Comparison of ENCODE assay signal across 14 cellular contexts in genomic region chr18:76487782-76488181, GRCh38. TPM values are rescaled to one million over a fixed set of nuclear protein-coding genes. Genes with fewer than 3 reads are reported as not detected.
DNase-seq lines count a peak whose midpoint lies in the region; ATAC-seq, FAIRE-seq and TF ChIP-seq lines count a peak whose summit lies in the region.
"Had no signal": no experiment of that assay in that cellular context is flagged by ENCODE, and none has a peak within 500 bp of the region (broad histone marks: within the 10 kb centered on the region; RNA-seq: fewer than 3 reads in every experiment).

No MANE protein-coding gene starts in this region.

- no peaks in the 10 kb centered on the region for H3K9me3 Mint-ChIP-seq in nephron
- H3K9me3 Mint-ChIP-seq: activated T-cell treated with anti-CD3 and anti-CD28 coated beads, Interleukin-2, amount 50 U/mL, for 4 hours; stimulated activated naive CD8-positive, alpha-beta T cell treated with anti-CD3 and anti-CD28 coated beads, Interleukin-15, Interleukin-2, amounts not matched to agents 100 ng/mL and 50 ng/mL, for 24 hours had no signal

- H3K27ac Mint-ChIP-seq in nephron = peak overlapping the region; percentile 73 to 85 (median 82)
- H3K27ac Mint-ChIP-seq: stimulated activated naive CD8-positive, alpha-beta T cell treated with anti-CD3 and anti-CD28 coated beads, Interleukin-15, Interleukin-2, amounts not matched to agents 100 ng/mL and 50 ng/mL, for 24 hours had no signal

- RAD21 ChIA-PET in GM12878 (lab: Charles Lee; ENCODE audit: unreplicated experiment) = interaction anchor here (0.6 to 1.4 kb wide), 5 partner anchors 10 to 37 kb away, joined by 3 to 6 read pairs (median 4); no protein-coding TSS in a partner anchor

- ATAC-seq in GM12878 = no peak
- no peak for ATAC-seq in GM18502 (IDR thresholded peaks at IDR 0.05; ENCODE audit: poor library complexity, unreplicated experiment)
- no peak for ATAC-seq in HG03045 (IDR thresholded peaks at IDR 0.05; ENCODE audit: unreplicated experiment)
- ATAC-seq in left lobe of liver = no peak
- ATAC-seq in GM18861 (IDR thresholded peaks at IDR 0.05; ENCODE audit: unreplicated experiment) = no peak
- ATAC-seq: activated T-cell treated with anti-CD3 and anti-CD28 coated beads, Interleukin-2, amount 50 U/mL, for 4 hours; K562 had no signal

- H3K36me3 ChIP-seq in BLaER1 treated with 17β-estradiol and CSF1 and Interleukin-3, amounts not matched to agents 10 nM and 100 nM = peaks cover 12 to 21% (median 17%) of the 10 kb centered on the region in 11 experiments; a peak in 21 of 22 replicates
- peaks cover 0 to 5% of the 10 kb centered on the region in 2 experiments; a peak in 2 of 4 replicates for H3K36me3 ChIP-seq in GM12878 (ENCODE audit: control insufficient read depth in 2 of 2, insufficient read depth in 2 of 2, low read length in 1 of 2)

- H3K27ac ChIP-seq in BLaER1 treated with 17β-estradiol and CSF1 and Interleukin-3, amounts not matched to agents 10 nM and 100 nM = peak overlapping the region in 4 of 11 experiments; percentile 30 to 40 (median 33); a peak in 4 of 22 replicates
- H3K27ac ChIP-seq in GM12878 (ENCODE audit: control insufficient read depth, insufficient read depth) = peak overlapping the region; percentile 15; the same call in 1 of the 2 replicates
- H3K27ac ChIP-seq: C4-2B had no signal

- DNase-seq in Kasumi-1 (lab: John Stamatoyannopoulos, UW) (peak; percentile 27 to 30), GM12878 (ENCODE audit: low read depth, low spot score) (no peak), left lobe of liver (ENCODE audit: low spot score) (no peak)
- DNase-seq: activated T-cell treated with anti-CD3 and anti-CD28 coated beads, Interleukin-2, amount 50 U/mL, for 4 hours; NCI-H774 had no signal

- no peak for FAIRE-seq in GM12878 (lab: Jason Lieb, UNC)
- FAIRE-seq: frontal cortex, K562 had no signal

- no peaks in the 10 kb centered on the region for H3K9me3 ChIP-seq in BLaER1 treated with 17β-estradiol and CSF1 and Interleukin-3, amounts not matched to agents 10 nM and 100 nM (replicated peaks in 1 of 11)
- no peaks in the 10 kb centered on the region for H3K9me3 ChIP-seq in GM12878 (replicated peaks; ENCODE audit: control insufficient read depth, insufficient read depth, low read length)

- BruUV-seq in GM12878 (replicated peaks; lab: Mats Ljungman, UMichigan) = no TSS peak

- H4K20me1 ChIP-seq in BLaER1 treated with 17β-estradiol and CSF1 and Interleukin-3, amounts not matched to agents 10 nM and 100 nM = peaks cover 57 to 92% (median 72%) of the 10 kb centered on the region in 11 experiments; a peak in 21 of 22 replicates
- H4K20me1 ChIP-seq in GM12878 (ENCODE audit: control insufficient read depth, insufficient read depth) = no peaks in the 10 kb centered on the region

- H2AFZ ChIP-seq in GM12878 (ENCODE audit: control insufficient read depth, low read depth, low read length) = no peak overlapping the region

- H3K27me3 Mint-ChIP-seq in nephron (ENCODE audit: low read depth) = no peaks in the 10 kb centered on the region

- intact Hi-C loops in GM12878 (cut with micrococcal nuclease; ENCODE audit: unreplicated experiment) = loop anchor here (10.0 kb wide), 1 partner anchor 1283 kb away; the partner anchor contains the start of gene PTGR3

- peak overlapping the region; percentile 31 to 100 (median 96); a peak in 21 of 22 replicates for H3K4me2 ChIP-seq in BLaER1 treated with 17β-estradiol and CSF1 and Interleukin-3, amounts not matched to agents 10 nM and 100 nM
- peak overlapping the region; percentile 69 for H3K4me2 ChIP-seq in GM12878 (ENCODE audit: control insufficient read depth, insufficient read depth)

- peaks cover 93% of the 10 kb centered on the region for H3K79me2 ChIP-seq in GM12878 (ENCODE audit: control insufficient read depth, insufficient read depth, low read length)

- TF ChIP-seq CTCF in GM12878 (IDR thresholded peaks at IDR 0.05 in 2 of 3, conservative IDR thresholded peaks at IDR 0.05 in 1 of 3; ENCODE audit: control insufficient read depth in 2 of 3, extremely low read depth in 1 of 3, insufficient read depth in 1 of 3, low read depth in 3 of 3, low read length in 3 of 3) (no peak), nephron (IDR thresholded peaks at IDR 0.05; ENCODE audit: unreplicated experiment in 3 of 3) (no peak)

- no peak for TF ChIP-seq RAD21 in GM12878 (IDR thresholded peaks at IDR 0.05; ENCODE audit: insufficient read depth, low read depth, low read length)

- H3K27me3 ChIP-seq in BLaER1 treated with 17β-estradiol and CSF1 and Interleukin-3, amounts not matched to agents 10 nM and 100 nM = no peaks in the 10 kb centered on the region
- no peaks in the 10 kb centered on the region for H3K27me3 ChIP-seq in GM12878 (replicated peaks in 1 of 2; ENCODE audit: control insufficient read depth in 2 of 2, insufficient read depth in 2 of 2, low read length in 1 of 2)

- in situ Hi-C loops in GM12878 (cut with MboI) = no loop called here

- peak overlapping the region; percentile 70 to 97 (median 75) for H3K4me3 Mint-ChIP-seq in nephron
- H3K4me3 Mint-ChIP-seq: activated T-cell treated with anti-CD3 and anti-CD28 coated beads, Interleukin-2, amount 50 U/mL, for 4 hours; stimulated activated naive CD8-positive, alpha-beta T cell treated with anti-CD3 and anti-CD28 coated beads, Interleukin-15, Interleukin-2, amounts not matched to agents 100 ng/mL and 50 ng/mL, for 24 hours had no signal

- H3K4me3 ChIP-seq in BLaER1 treated with 17β-estradiol and CSF1 and Interleukin-3, amounts not matched to agents 10 nM and 100 nM = no peak overlapping the region
- H3K4me3 ChIP-seq in GM12878 = no peak overlapping the region
- H3K4me3 ChIP-seq: K562 had no signal

- peaks cover 75% of the 10 kb centered on the region for H3K4me1 Mint-ChIP-seq in nephron

- POLR2A ChIA-PET in GM12878 (lab: Charles Lee) = interaction anchor here (0.8 to 2.1 kb wide), 5 partner anchors 9 to 477 kb away, joined by 3 to 7 read pairs (median 3); no protein-coding TSS in a partner anchor

- peaks cover 18% of the 10 kb centered on the region for H3K36me3 Mint-ChIP-seq in nephron (ENCODE audit: low read depth)

- peak overlapping the region in 5 of 11 experiments; percentile 6 to 16 (median 14); a peak in 3 of 22 replicates for H3K9ac ChIP-seq in BLaER1 treated with 17β-estradiol and CSF1 and Interleukin-3, amounts not matched to agents 10 nM and 100 nM
- no peak overlapping the region for H3K9ac ChIP-seq in GM12878 (ENCODE audit: control insufficient read depth, insufficient read depth, low read length)

- CTCF ChIA-PET in GM12878 (lab: Yijun Ruan, JAX) = interaction anchor here (0.8 to 2.1 kb wide), 3 partner anchors 14 to 88 kb away, joined by 3 to 10 read pairs (median 4); no protein-coding TSS in a partner anchor

- 61% methylated on average over 8 of the region's 8 CpGs for WGBS in GM12878 (ENCODE audit: insufficient coverage, insufficient replicate concordance, low lambda C conversion rate, missing lambda C conversion rate)

- no peak for TF ChIP-seq EP300 in GM12878 (IDR thresholded peaks at IDR 0.05; ENCODE audit: borderline replicate concordance in 1 of 2, control insufficient read depth in 1 of 2, low read depth in 2 of 2, low read length in 2 of 2)

- TF ChIP-seq POLR2A in GM12878 (IDR thresholded peaks at IDR 0.05; ENCODE audit: low read depth, low read length) = no peak

- SMC1A ChIA-PET in GM12878 (lab: Charles Lee; ENCODE audit: uncharacterized antibody, unreplicated experiment) = interaction anchor here (0.7 to 2.2 kb wide), 6 partner anchors 9 to 44 kb away, joined by 3 to 10 read pairs (median 5); no protein-coding TSS in a partner anchor

- H3K4me1 ChIP-seq in BLaER1 treated with 17β-estradiol and CSF1 and Interleukin-3, amounts not matched to agents 10 nM and 100 nM = peaks cover 64 to 80% (median 72%) of the 10 kb centered on the region in 10 experiments
- H3K4me1 ChIP-seq in GM12878 (ENCODE audit: control insufficient read depth, insufficient read depth, low read length) = peaks cover 30% of the 10 kb centered on the region

TF ChIP-seq in GM12878, 131 proteins besides CTCF, POLR2A, EP300 and RAD21 (continues in another document):
- TF ChIP-seq SP1 (IDR thresholded peaks at IDR 0.05; ENCODE audit: low read depth, low read length) (no peak), PML (IDR thresholded peaks at IDR 0.05; ENCODE audit: low read length) (no peak)

RNA-seq across cellular contexts. Expression of gene ZNF516, which starts 7.3 kb away (rescaled TPM):
- total RNA-seq in GM12878 (2013; cell fraction: nucleolus; rRNA removed) = 64.3 and 64.4 TPM in 2 replicates
- total RNA-seq in GM12878 (2014; rRNA removed) = 9.5 and 12.1 TPM in 2 replicates
- total RNA-seq in GM12878 (2014; rRNA removed; fragmentation: Illumina TruSeq; extraction: Trizol) = 6.8 and 6.9 TPM in 2 replicates
- total RNA-seq in GM12878 (2021) = 23.8 and 32.0 TPM in 2 replicates
- polyA plus RNA-seq in GM12878 (2011; ENCODE audit: low read depth) = 7.3 TPM
- 8.7 and 9.0 TPM in 2 replicates for polyA plus RNA-seq in GM12878 (2011; rRNA removed)
- 5.5 and 6.0 TPM in 2 replicates for polyA plus RNA-seq in GM12878 (2011; cell fraction: cytosol; rRNA removed)
- polyA plus RNA-seq in GM12878 (2011; cell fraction: nucleus; rRNA removed) = 21.3 and 23.9 TPM in 2 replicates
- 11.5 and 14.1 TPM in 2 replicates for polyA plus RNA-seq in GM12878 (2012)
- polyA plus RNA-seq in GM12878 (2014; fragmentation: Illumina TruSeq; extraction: Trizol) = 3.9 and 4.7 TPM in 2 replicates
- 1 to 10 TPM; 2.0 to 4.2 TPM for polyA plus RNA-seq in GM12878 (2014; fragmentation: Nextera tagmentation; extraction: Ambion mirVana)
- 9.8 and 10.4 TPM in 2 replicates for polyA plus RNA-seq in GM12878 (2014; rRNA removed)
- 1 to 10 TPM; 8.2 to 8.3 TPM for polyA plus RNA-seq in GM12878 (2016; fragmentation: Nextera tagmentation; extraction: Ambion mirVana)
- 6.5 and 11.3 TPM in 2 replicates for polyA minus RNA-seq in GM12878 (2011; rRNA and poly(A)+ RNA removed)
- polyA minus RNA-seq in GM12878 (2011; cell fraction: cytosol; rRNA and poly(A)+ RNA removed) = 6.0 and 11.0 TPM in 2 replicates
- polyA minus RNA-seq in GM12878 (2011; cell fraction: nucleus; rRNA and poly(A)+ RNA removed) = 22.1 and 30.9 TPM in 2 replicates
- total RNA-seq in left lobe of liver = 16.2 TPM

Comparison
In these comparisons a context has a peak if more than half of its experiments do, and no peak if none do; other contexts are left out.
1. DNase-seq: peak in Kasumi-1 (2 of 2); none in GM12878 (single experiment) and left lobe of liver (single experiment).